In the genomic region with DNA sequence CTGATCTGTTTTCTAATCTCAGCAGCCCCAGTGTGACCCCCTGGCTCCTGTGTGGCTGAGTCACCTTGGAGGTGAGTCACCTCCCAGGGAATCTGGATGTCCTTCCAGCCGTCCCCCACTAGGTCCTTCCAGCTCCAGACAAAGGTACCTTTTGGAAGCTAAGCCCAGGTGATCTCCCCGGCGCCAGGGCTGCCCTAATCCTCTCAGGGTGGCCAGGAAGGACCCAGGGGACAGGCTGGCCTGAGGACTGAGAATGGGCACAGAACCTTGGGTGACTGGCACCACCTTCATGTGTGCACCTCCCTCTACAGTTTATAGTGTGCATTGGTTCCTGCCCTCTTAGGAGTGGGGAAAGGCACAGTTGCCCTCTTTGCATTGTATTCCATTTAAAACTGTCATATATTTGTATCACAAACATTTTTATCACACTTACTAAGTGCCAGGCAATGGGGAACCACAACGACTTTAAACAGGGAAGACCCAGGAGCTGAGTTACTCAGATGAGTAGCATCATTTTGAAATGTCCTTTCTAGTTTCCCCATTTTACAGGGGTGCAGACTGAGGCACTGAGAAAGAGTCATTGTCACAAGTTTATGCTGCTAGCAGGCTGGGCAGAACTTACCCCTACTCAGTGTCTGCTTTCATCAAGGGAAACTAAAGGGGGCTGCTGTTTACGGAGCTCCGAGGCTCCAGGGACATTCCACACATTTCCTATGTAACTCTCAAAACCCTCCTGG, we compare ENCODE assay signal across 12 cellular contexts. TPM values are rescaled to one million over a fixed set of nuclear protein-coding genes. Genes with fewer than 3 reads are reported as not detected.
A peak's percentile ranks its signal among the peaks of the same experiment; 100 is the strongest.
DNase-seq lines count a peak whose midpoint lies in the region; ATAC-seq and TF ChIP-seq lines count a peak whose summit lies in the region.
"Had no signal": no experiment of that assay in that cellular context is flagged by ENCODE, and none has a peak within 500 bp of the region (broad histone marks: within the 10 kb centered on the region; RNA-seq: fewer than 3 reads in every experiment).

No MANE protein-coding gene starts in this region.

- H3K36me3 ChIP-seq in gastroesophageal sphincter, result no peaks in the 10 kb centered on the region
- H3K36me3 ChIP-seq: thoracic aorta had no signal

- ATAC-seq in stimulated activated naive CD8-positive, alpha-beta T cell treated with anti-CD3 and anti-CD28 coated beads, Interleukin-15, amount 100 ng/mL, for 72 hours, result peak; percentile 65
- ATAC-seq in gastroesophageal sphincter, result no peak

- H3K4me3 Mint-ChIP-seq in activated naive CD4-positive, alpha-beta T cell treated with anti-CD3 and anti-CD28 coated beads for 36 hours, result no peak overlapping the region
- no peak overlapping the region for H3K4me3 Mint-ChIP-seq in stimulated activated naive CD8-positive, alpha-beta T cell treated with anti-CD3 and anti-CD28 coated beads, Interleukin-15, amount 100 ng/mL, for 72 hours
- H3K4me3 Mint-ChIP-seq: brain had no signal

- WGBS in gastroesophageal sphincter (ENCODE audit: low coverage in 1 of 2), 2 donors, result 57% methylated on average over 2 to 3 of the region's 6 CpGs

- no peaks in the 10 kb centered on the region for H3K27me3 Mint-ChIP-seq in activated naive CD4-positive, alpha-beta T cell treated with anti-CD3 and anti-CD28 coated beads for 36 hours (ENCODE audit: low read depth)
- no peaks in the 10 kb centered on the region for H3K27me3 Mint-ChIP-seq in stimulated activated naive CD8-positive, alpha-beta T cell treated with anti-CD3 and anti-CD28 coated beads, Interleukin-15, amount 100 ng/mL, for 72 hours

- no peak for TF ChIP-seq POLR2A in gastroesophageal sphincter (IDR thresholded peaks at IDR 0.05)

- H3K27ac Mint-ChIP-seq in activated naive CD4-positive, alpha-beta T cell treated with anti-CD3 and anti-CD28 coated beads for 36 hours, result no peak overlapping the region
- no peak overlapping the region for H3K27ac Mint-ChIP-seq in stimulated activated naive CD8-positive, alpha-beta T cell treated with anti-CD3 and anti-CD28 coated beads, Interleukin-15, amount 100 ng/mL, for 72 hours
- H3K27ac Mint-ChIP-seq: brain had no signal

- TF ChIP-seq EP300 in gastroesophageal sphincter (IDR thresholded peaks at IDR 0.05), result no peak

- no peak overlapping the region for H3K27ac ChIP-seq in gastroesophageal sphincter
- H3K27ac ChIP-seq: thoracic aorta had no signal

- CTCF ChIA-PET in activated naive CD4-positive, alpha-beta T cell treated with anti-CD3 and anti-CD28 coated beads for 36 hours (lab: Charles Lee), result interaction anchor here (1.0 to 1.7 kb wide), 6 partner anchors 27 to 298 kb away, joined by 3 to 4 read pairs (median 4); no protein-coding TSS in a partner anchor

- intact Hi-C loops in activated naive CD4-positive, alpha-beta T cell treated with anti-CD3 and anti-CD28 coated beads for 36 hours (cut with micrococcal nuclease), result loop anchor here (1.0 to 5.0 kb wide), 2 partner anchors 175 to 285 kb away; no protein-coding TSS in a partner anchor

- H3K4me1 ChIP-seq in gastroesophageal sphincter, result no peaks in the 10 kb centered on the region

- peak; percentile 29 for DNase-seq in activated naive CD4-positive, alpha-beta T cell treated with anti-CD3 and anti-CD28 coated beads for 36 hours
- no peak for DNase-seq in activated naive CD4-positive, alpha-beta T cell (lab: John Stamatoyannopoulos, UW)
- DNase-seq in NCI-H460 (ENCODE audit: extremely low read depth, low read depth) (peak; percentile 6), epidermal melanocyte (ENCODE audit: insufficient read length, low spot score) (no peak), kidney glomerular epithelial cell (lab: John Stamatoyannopoulos, UW) (no peak)
- peak; percentile 2 for DNase-seq in effector CD8-positive, alpha-beta T cell (lab: John Stamatoyannopoulos, UW)
- peak in 1 of 2 donors; percentile 12 for DNase-seq in stimulated activated naive CD8-positive, alpha-beta T cell treated with anti-CD3 and anti-CD28 coated beads, Interleukin-15, amount 100 ng/mL, for 72 hours
- DNase-seq: NCI-H1048 had no signal

- no peak overlapping the region for H3K4me3 ChIP-seq in gastroesophageal sphincter
- H3K4me3 ChIP-seq: thoracic aorta had no signal

- no peaks in the 10 kb centered on the region for H3K9me3 Mint-ChIP-seq in activated naive CD4-positive, alpha-beta T cell treated with anti-CD3 and anti-CD28 coated beads for 36 hours
- no peaks in the 10 kb centered on the region for H3K9me3 Mint-ChIP-seq in stimulated activated naive CD8-positive, alpha-beta T cell treated with anti-CD3 and anti-CD28 coated beads, Interleukin-15, amount 100 ng/mL, for 72 hours

- H3K9me3 ChIP-seq in gastroesophageal sphincter, result no peaks in the 10 kb centered on the region
- H3K9me3 ChIP-seq: thoracic aorta had no signal

- H3K36me3 Mint-ChIP-seq in activated naive CD4-positive, alpha-beta T cell treated with anti-CD3 and anti-CD28 coated beads for 36 hours (ENCODE audit: low read depth), result no peaks in the 10 kb centered on the region
- H3K36me3 Mint-ChIP-seq: brain had no signal

- TF ChIP-seq CTCF in gastroesophageal sphincter (IDR thresholded peaks at IDR 0.05), result no peak

- peaks cover 36% of the 10 kb centered on the region for H3K27me3 ChIP-seq in gastroesophageal sphincter

- no peaks in the 10 kb centered on the region for H3K4me1 Mint-ChIP-seq in activated naive CD4-positive, alpha-beta T cell treated with anti-CD3 and anti-CD28 coated beads for 36 hours (ENCODE audit: low read depth)
- H3K4me1 Mint-ChIP-seq in stimulated activated naive CD8-positive, alpha-beta T cell treated with anti-CD3 and anti-CD28 coated beads, Interleukin-15, amount 100 ng/mL, for 72 hours, result no peaks in the 10 kb centered on the region
- H3K4me1 Mint-ChIP-seq: brain had no signal

RNA-seq across cellular contexts. Expression of gene BPIFB4, which starts 2.6 kb away (rescaled TPM):
- not detected for total RNA-seq in activated naive CD4-positive, alpha-beta T cell treated with anti-CD3 and anti-CD28 coated beads for 36 hours
- total RNA-seq in NCI-H460 (2014; rRNA removed; shearing (Covaris generic)), result not detected in 2 replicates
- not detected in 2 replicates for polyA plus RNA-seq in NCI-H460 (2014; cell fraction: nucleus; rRNA removed)
- total RNA-seq in gastroesophageal sphincter, result not detected
- total RNA-seq: skeletal muscle tissue, thoracic aorta had no signal

RNA-seq across cellular contexts. Expression of gene BPIFB3, which starts 23.1 kb away (rescaled TPM):
- not detected for total RNA-seq in activated naive CD4-positive, alpha-beta T cell treated with anti-CD3 and anti-CD28 coated beads for 36 hours
- not detected in 2 replicates for total RNA-seq in NCI-H460 (2014; rRNA removed; shearing (Covaris generic))
- polyA plus RNA-seq in NCI-H460 (2014; cell fraction: nucleus; rRNA removed), result not detected in 2 replicates
- not detected for total RNA-seq in gastroesophageal sphincter
- total RNA-seq: skeletal muscle tissue, thoracic aorta had no signal

RNA-seq across cellular contexts. Expression of gene BPIFB6, which starts 45.4 kb away (rescaled TPM):
- total RNA-seq in activated naive CD4-positive, alpha-beta T cell treated with anti-CD3 and anti-CD28 coated beads for 36 hours, result not detected
- total RNA-seq in NCI-H460 (2014; rRNA removed; shearing (Covaris generic)), result not detected in 2 replicates
- polyA plus RNA-seq in NCI-H460 (2014; cell fraction: nucleus; rRNA removed), result not detected in 2 replicates
- not detected for total RNA-seq in gastroesophageal sphincter
- total RNA-seq: skeletal muscle tissue, thoracic aorta had no signal

Comparison
In these comparisons a context has a peak if more than half of its experiments do, and no peak if none do; other contexts are left out.
1. DNase-seq: peak in activated naive CD4-positive, alpha-beta T cell treated with anti-CD3 and anti-CD28 coated beads for 36 hours (single experiment), NCI-H460 (single experiment) and effector CD8-positive, alpha-beta T cell (single experiment); none in activated naive CD4-positive, alpha-beta T cell (0 of 4), epidermal melanocyte (single experiment) and kidney glomerular epithelial cell (single experiment).